19 cellular contexts compared by ENCODE assay signal in genomic region chr13:67880916-67881315, GRCh38.
A peak's percentile ranks its signal among the peaks of the same experiment; 100 is the strongest.
DNase-seq lines count a peak whose midpoint lies in the region; TF ChIP-seq lines count a peak whose summit lies in the region.
"Had no signal": no experiment of that assay in that cellular context is flagged by ENCODE, and none has a peak within 500 bp of the region (broad histone marks: within the 10 kb centered on the region; RNA-seq: fewer than 3 reads in every experiment).

No MANE protein-coding gene starts in this region.

- H2BK15ac ChIP-seq in mesenchymal stem cell (ENCODE audit: low read depth, poor library complexity, severe bottlenecking), result no peak overlapping the region

- H3K4me2 ChIP-seq in mesenchymal stem cell (ENCODE audit: low read length, poor library complexity, severe bottlenecking), result no peak overlapping the region

- no peaks in the 10 kb centered on the region for H3K36me3 ChIP-seq in ACC112 (ENCODE audit: insufficient read depth, low read length)
- H3K36me3 ChIP-seq in mesenchymal stem cell (ENCODE audit: control insufficient read depth in 1 of 2, insufficient read depth in 2 of 2, low read depth in 1 of 2, low read length in 2 of 2), result no peaks in the 10 kb centered on the region
- H3K36me3 ChIP-seq: HAP-1 had no signal

- no peaks in the 10 kb centered on the region for H3K36me3 Mint-ChIP-seq in activated T-cell treated with anti-CD3 and anti-CD28 coated beads, Interleukin-2, amount 50 U/mL, for 24 hours (ENCODE audit: low read depth)

- H2AFZ ChIP-seq in ACC112 (ENCODE audit: low read length, unreplicated experiment), result peak overlapping the region; percentile 12
- H2AFZ ChIP-seq in mesenchymal stem cell (ENCODE audit: low read depth, low read length), result no peak overlapping the region

- H3K27ac Mint-ChIP-seq in activated T-cell treated with anti-CD3 and anti-CD28 coated beads, Interleukin-2, amount 50 U/mL, for 24 hours, result no peak overlapping the region

- no peak overlapping the region for H3K4me3 Mint-ChIP-seq in activated T-cell treated with anti-CD3 and anti-CD28 coated beads, Interleukin-2, amount 50 U/mL, for 24 hours

- H3K27me3 Mint-ChIP-seq in activated T-cell treated with anti-CD3 and anti-CD28 coated beads, Interleukin-2, amount 50 U/mL, for 24 hours, result no peaks in the 10 kb centered on the region

- no peak overlapping the region for H3K14ac ChIP-seq in mesenchymal stem cell (ENCODE audit: low read length in 2 of 2)

- H3K4me1 Mint-ChIP-seq in activated T-cell treated with anti-CD3 and anti-CD28 coated beads, Interleukin-2, amount 50 U/mL, for 24 hours (ENCODE audit: low read depth), result no peaks in the 10 kb centered on the region

- H3K79me1 ChIP-seq in mesenchymal stem cell (replicated peaks; ENCODE audit: low read length, poor library complexity, severe bottlenecking), result no peaks in the 10 kb centered on the region

- no peak overlapping the region for H3K4ac ChIP-seq in mesenchymal stem cell (ENCODE audit: low read depth in 1 of 2, low read length in 2 of 2)

- 100% methylated on average over 1 of the region's 1 CpG for WGBS in mesenchymal stem cell

- peaks cover 2% of the 10 kb centered on the region for H3K9me3 Mint-ChIP-seq in activated T-cell treated with anti-CD3 and anti-CD28 coated beads, Interleukin-2, amount 50 U/mL, for 24 hours

- H3K79me2 ChIP-seq in ACC112 (ENCODE audit: control insufficient read depth, insufficient read depth, low read length, unreplicated experiment), result no peaks in the 10 kb centered on the region

- TF ChIP-seq CTCF in astrocyte of the spinal cord (IDR thresholded peaks at IDR 0.05; ENCODE audit: low read depth, low read length), result no peak
- no peak for TF ChIP-seq CTCF in GM10266 (IDR thresholded peaks at IDR 0.05; ENCODE audit: control insufficient read depth, insufficient read depth, low read depth, missing control alignments)

- H4K91ac ChIP-seq in mesenchymal stem cell (ENCODE audit: low read length), result no peak overlapping the region

- H2BK12ac ChIP-seq in mesenchymal stem cell (ENCODE audit: low read length in 2 of 2), result no peak overlapping the region

- DNase-seq in LHCN-M2 (ENCODE audit: low read depth) (peak; percentile 65), astrocyte of the spinal cord (ENCODE audit: low read depth, low spot score) (peak; percentile 8), mesenchymal stem cell (peak; percentile 3), GM10266 (ENCODE audit: extremely low spot score) (no peak), NCI-H1092 (lab: John Stamatoyannopoulos, UW) (no peak), dedifferentiated amniotic fluid mesenchymal stem cell (ENCODE audit: extremely low spot score) (no peak)
- no peak for DNase-seq in activated T-cell treated with anti-CD3 and anti-CD28 coated beads, Interleukin-2, amount 50 U/mL, for 24 hours
- DNase-seq: 8988T; C1 segment of cervical spinal cord; DMS 273 treated with DMSO at 0.1 percent for 48 hours; NCI-H1105; NCI-H1694 treated with DMSO at 0.1 percent for 48 hours; NCI-H345; NCI-H69; NK-92 treated with Interleukin-12 subunit alpha and Interleukin-12 subunit beta, amount 100 ng/mL, for 24 hours; OCI-M1 had no signal

- no peak overlapping the region for H2BK120ac ChIP-seq in mesenchymal stem cell (ENCODE audit: low read depth, low read length)

- in situ Hi-C loops in astrocyte of the spinal cord (cut with HindIII; ENCODE audit: low sequenced_read_pairs), result no loop called here

- H3K4me1 ChIP-seq in ACC112 (ENCODE audit: control insufficient read depth, insufficient read depth, low read length, unreplicated experiment), result peaks cover 3% of the 10 kb centered on the region
- peaks cover 3% of the 10 kb centered on the region for H3K4me1 ChIP-seq in mesenchymal stem cell (ENCODE audit: control insufficient read depth, insufficient read depth, low read depth, low read length)
- H3K4me1 ChIP-seq: HAP-1 had no signal

- H3K4me3 ChIP-seq in ACC112 (ENCODE audit: low read depth, low read length) (no peak overlapping the region), astrocyte of the spinal cord (ENCODE audit: low read depth, low read length) (no peak overlapping the region), mesenchymal stem cell (ENCODE audit: insufficient read depth in 1 of 2, low read depth in 1 of 2, low read length in 2 of 2) (no peak overlapping the region)
- H3K4me3 ChIP-seq: HAP-1, K562 had no signal

- no peak overlapping the region for H3K23ac ChIP-seq in mesenchymal stem cell (ENCODE audit: low read length in 2 of 2)

- H3K18ac ChIP-seq in mesenchymal stem cell (ENCODE audit: low read depth in 1 of 2, low read length in 2 of 2), result no peak overlapping the region

- no peak overlapping the region for H4K8ac ChIP-seq in mesenchymal stem cell (ENCODE audit: low read length)

- no peak overlapping the region for H2AK5ac ChIP-seq in mesenchymal stem cell (ENCODE audit: low read length, severe bottlenecking)

- H3K27ac ChIP-seq in ACC112 (ENCODE audit: low read depth, low read length) (no peak overlapping the region), mesenchymal stem cell (ENCODE audit: low read length, poor library complexity, severe bottlenecking) (no peak overlapping the region)

- no peaks in the 10 kb centered on the region for H3K9me3 ChIP-seq in mesenchymal stem cell (ENCODE audit: control insufficient read depth, low read length)
- H3K9me3 ChIP-seq: HAP-1 had no signal

- H3K9ac ChIP-seq in mesenchymal stem cell (ENCODE audit: low read length), result no peak overlapping the region

- H2BK5ac ChIP-seq in mesenchymal stem cell (ENCODE audit: low read depth, low read length, poor library complexity, severe bottlenecking), result no peak overlapping the region

- no peaks in the 10 kb centered on the region for H3K27me3 ChIP-seq in ACC112 (ENCODE audit: insufficient read depth, low read length)
- H3K27me3 ChIP-seq in mesenchymal stem cell (ENCODE audit: control insufficient read depth in 1 of 2, insufficient read depth in 1 of 2, low read length in 2 of 2), result no peaks in the 10 kb centered on the region

Comparison
In these comparisons a context has a peak if more than half of its experiments do, and no peak if none do; other contexts are left out.
1. DNase-seq: peak in LHCN-M2 (single experiment), astrocyte of the spinal cord (single experiment) and mesenchymal stem cell (single experiment); none in GM10266 (single experiment), activated T-cell treated with anti-CD3 and anti-CD28 coated beads, Interleukin-2, amount 50 U/mL, for 24 hours (single experiment), NCI-H1092 (single experiment) and dedifferentiated amniotic fluid mesenchymal stem cell (single experiment).